21 cellular contexts compared by ENCODE assay signal in genomic region chr20:58438970-58439808, GRCh38. TPM values are rescaled to one million over a fixed set of nuclear protein-coding genes. Genes with fewer than 3 reads are reported as not detected.
DNase-seq lines count a peak whose midpoint lies in the region; ATAC-seq, FAIRE-seq and TF ChIP-seq lines count a peak whose summit lies in the region.
"Had no signal": no experiment of that assay in that cellular context is flagged by ENCODE, and none has a peak within 500 bp of the region (broad histone marks: within the 10 kb centered on the region; RNA-seq: fewer than 3 reads in every experiment).

No MANE protein-coding gene starts in this region.

- no peak overlapping the region for H2AFZ ChIP-seq in GM23338

- intact Hi-C loops in CD14-positive monocyte (cut with micrococcal nuclease) = no loop called here

- H3K9me2 ChIP-seq in GM23338 (ENCODE audit: insufficient read depth) = no peaks in the 10 kb centered on the region

- H3K27ac ChIP-seq in A549 (peak overlapping the region in 1 of 2 experiments; percentile 10; a peak in 1 of 6 replicates), GM23338 (ENCODE audit: low read depth) (peak overlapping the region; percentile 35)
- H3K27ac ChIP-seq: body of pancreas, epithelial cell of prostate, SJSA1, vagina had no signal

- peaks cover 31% of the 10 kb centered on the region; the same call in 2 of the 3 replicates for H3K36me3 Mint-ChIP-seq in GM23338 (ENCODE audit: low read depth)
- peaks cover 84% of the 10 kb centered on the region for H3K36me3 Mint-ChIP-seq in brain
- H3K36me3 Mint-ChIP-seq in nephron progenitor cell (ENCODE audit: low read depth) = peaks cover 61% of the 10 kb centered on the region
- peaks cover 62 to 78% of the 10 kb centered on the region in 2 donors for H3K36me3 Mint-ChIP-seq in CD14-positive monocyte

- FAIRE-seq in A549 (lab: Jason Lieb, UNC) = no peak

- no peak overlapping the region for H3K4me2 ChIP-seq in A549
- peak overlapping the region; percentile 8; the same call in 1 of the 2 replicates for H3K4me2 ChIP-seq in GM23338

- H4K20me1 ChIP-seq in GM23338 (replicated peaks; ENCODE audit: insufficient read depth) = no peaks in the 10 kb centered on the region; the same call in 1 of the 2 replicates

- H3K27me3 Mint-ChIP-seq in GM23338 (ENCODE audit: insufficient read depth, low read depth, poor library complexity) (peaks cover 10% of the 10 kb centered on the region), brain (no peaks in the 10 kb centered on the region), nephron progenitor cell (ENCODE audit: low read depth, poor library complexity) (no peaks in the 10 kb centered on the region), CD14-positive monocyte (ENCODE audit: low read depth in 3 of 3) (no peaks in the 10 kb centered on the region)
- H3K27me3 Mint-ChIP-seq: naive thymus-derived CD4-positive, alpha-beta T cell had no signal

- H3K4me3 Mint-ChIP-seq in GM23338 (0 out of 3 replicates have a peak overlapping the region, but pooled peaks have one; percentile 6), brain (no peak overlapping the region), nephron progenitor cell (no peak overlapping the region), CD14-positive monocyte (no peak overlapping the region)
- H3K4me3 Mint-ChIP-seq: naive thymus-derived CD4-positive, alpha-beta T cell had no signal

- no peak for TF ChIP-seq RAD21 in A549 (conservative IDR thresholded peaks at IDR 0.05 in 1 of 2, IDR thresholded peaks at IDR 0.05 in 1 of 2)

- POLR2A ChIA-PET in A549 (lab: Yijun Ruan, JAX) = no interaction called here

- TF ChIP-seq POLR2A in A549 (IDR thresholded peaks at IDR 0.05; ENCODE audit: low read length) = no peak

- TF ChIP-seq EP300 in A549 (IDR thresholded peaks at IDR 0.05) = no peak

- H3K4me1 Mint-ChIP-seq in GM23338 (peaks cover 58% of the 10 kb centered on the region), brain (peaks cover 23% of the 10 kb centered on the region), nephron progenitor cell (peaks cover 4% of the 10 kb centered on the region), CD14-positive monocyte (no peaks in the 10 kb centered on the region)

- no peak overlapping the region for H3K4me3 ChIP-seq in A549
- H3K4me3 ChIP-seq in GM23338 = no peak overlapping the region
- H3K4me3 ChIP-seq: body of pancreas, gastrocnemius medialis, SJSA1, vagina had no signal

- 0 out of 2 replicates have a peak, but pooled peaks cover 4% of the 10 kb centered on the region for H3K36me3 ChIP-seq in GM23338 (ENCODE audit: insufficient read depth)

- no peaks in the 10 kb centered on the region for H3K27me3 ChIP-seq in GM23338 (ENCODE audit: insufficient read depth)
- H3K27me3 ChIP-seq: body of pancreas, gastrocnemius medialis, vagina had no signal

- CTCF ChIA-PET in A549 (lab: Yijun Ruan, JAX) = interaction anchor here (1.1 to 3.8 kb wide), 2 partner anchors 9 to 212 kb away, joined by 3 to 19 read pairs; partner anchors contain the start of gene STX16

- H3K9me3 ChIP-seq in A549 = no peaks in the 10 kb centered on the region
- H3K9me3 ChIP-seq: body of pancreas, gastrocnemius medialis, SJSA1, vagina had no signal

- DNase-seq in A549 (ENCODE audit: low read depth in 1 of 2, low spot score in 1 of 2) (no peak), GM23338 (ENCODE audit: low spot score) (no peak), nephron progenitor cell (no peak), NCI-H345 treated with DMSO at 0.1 percent for 48 hours (lab: John Stamatoyannopoulos, UW; ENCODE audit: unreplicated experiment) (no peak), CD14-positive monocyte (ENCODE audit: low spot score) (no peak), NCI-H82 treated with DMSO at 0.1 percent for 48 hours (lab: John Stamatoyannopoulos, UW; ENCODE audit: unreplicated experiment) (no peak)
- DNase-seq: activated CD4-positive, CD25-positive, alpha-beta regulatory T cell treated with anti-CD3 and anti-CD28 coated beads, Interleukin-2, amount 50 U/mL, for 72 hours; activated naive CD4-positive, alpha-beta T cell treated with anti-CD3 and anti-CD28 coated beads, Interleukin-2, amount 50 U/mL, for 16 hours; body of pancreas; DMS 273 treated with DMSO at 0.1 percent for 48 hours; gastrocnemius medialis; Karpas-422; naive thymus-derived CD4-positive, alpha-beta T cell; NCI-H1105 treated with DMSO at 0.1 percent for 48 hours; NCI-H69; T-helper 9 cell had no signal

- TF ChIP-seq CTCF in A549 (IDR thresholded peaks at IDR 0.05) (no peak), GM23338 (conservative IDR thresholded peaks at IDR 0.05; ENCODE audit: low read depth in 2 of 2) (no peak), brain (conservative IDR thresholded peaks at IDR 0.05) (no peak), nephron progenitor cell (IDR thresholded peaks at IDR 0.05) (no peak), CD14-positive monocyte (IDR thresholded peaks at IDR 0.05) (no peak)

- H3F3A ChIP-seq in GM23338 (replicated peaks; ENCODE audit: low read depth) = no peaks in the 10 kb centered on the region

- H3K4me1 ChIP-seq in A549 (peaks cover 27% of the 10 kb centered on the region), GM23338 (ENCODE audit: insufficient read depth) (peaks cover 46% of the 10 kb centered on the region)
- H3K4me1 ChIP-seq: SJSA1 had no signal

- H3K79me2 ChIP-seq in GM23338 (replicated peaks; ENCODE audit: insufficient read depth) = peaks cover 63% of the 10 kb centered on the region

- H3K27ac Mint-ChIP-seq in GM23338 (peak overlapping the region; percentile 50; the same call in 1 of the 2 replicates), brain (peak overlapping the region in 4 of 5 experiments; percentile 28 to 72 (median 44)), nephron progenitor cell (peak overlapping the region; percentile 34), CD14-positive monocyte (peak overlapping the region in 3 of 7 donors; percentile 20 to 32 (median 28))

- H3K9me3 Mint-ChIP-seq in GM23338 (no peaks in the 10 kb centered on the region), brain (no peaks in the 10 kb centered on the region), nephron progenitor cell (no peaks in the 10 kb centered on the region), CD14-positive monocyte (no peaks in the 10 kb centered on the region)
- H3K9me3 Mint-ChIP-seq: naive thymus-derived CD4-positive, alpha-beta T cell had no signal

- ATAC-seq in A549 = no peak
- peak; percentile 67 for ATAC-seq in GM23338
- ATAC-seq in GM18517 (IDR thresholded peaks at IDR 0.05; ENCODE audit: unreplicated experiment) = no peak
- ATAC-seq: body of pancreas; naive thymus-derived CD4-positive, alpha-beta T cell had no signal

- 92% methylated on average over 5 of the region's 5 CpGs for WGBS in A549 (ENCODE audit: missing lambda C conversion rate)

TF ChIP-seq in A549, 52 proteins besides CTCF, POLR2A, EP300 and RAD21:
- no peak for TF ChIP-seq RCOR1 (IDR thresholded peaks at IDR 0.05; ENCODE audit: low read depth, low read length)
- TF ChIP-seq POLR2AphosphoS2 (conservative IDR thresholded peaks at IDR 0.05; ENCODE audit: low read length) = no peak
- no peak for TF ChIP-seq ZC3H11A (IDR thresholded peaks at IDR 0.05)
- TF ChIP-seq MAZ (IDR thresholded peaks at IDR 0.05; ENCODE audit: borderline replicate concordance, low read depth, low read length) = no peak
- peak; percentile 95 for TF ChIP-seq MAFK (IDR thresholded peaks at IDR 0.05; ENCODE audit: partially characterized antibody)
- no peak for TF ChIP-seq FOSB (CRISPR knock-in tag; IDR thresholded peaks at IDR 0.05)
- no peak for TF ChIP-seq CEBPB (IDR thresholded peaks at IDR 0.05)
- TF ChIP-seq FOXS1 (CRISPR knock-in tag; IDR thresholded peaks at IDR 0.05) = no peak
TF ChIP-seq in A549: peak in this region for 1.

TF ChIP-seq in GM23338, 12 proteins besides CTCF, POLR2A, EP300 and RAD21 (continues in another document):
- TF ChIP-seq EZH2phosphoT487 (IDR thresholded peaks at IDR 0.05; ENCODE audit: unreplicated experiment) (no peak), REST (IDR thresholded peaks at IDR 0.05; ENCODE audit: unreplicated experiment) (no peak), POLR2AphosphoS5 (IDR thresholded peaks at IDR 0.05; ENCODE audit: low read depth) (no peak), JUNB (IDR thresholded peaks at IDR 0.05; ENCODE audit: unreplicated experiment) (no peak)

RNA-seq across cellular contexts. Expression of gene VAPB, which starts 50.2 kb away (rescaled TPM):
- polyA plus RNA-seq in A549 (2011; rRNA removed) = 39.6 and 44.0 TPM in 2 replicates
- polyA plus RNA-seq in A549 (2012; cell fraction: cytosol; rRNA removed) = 22.2 and 23.4 TPM in 2 replicates
- polyA plus RNA-seq in A549 (2012; cell fraction: nucleus; rRNA removed) = 15.5 and 24.9 TPM in 2 replicates
- 43.8 to 45.8 TPM (median 45.4 TPM) in 3 replicates for polyA plus RNA-seq in A549 (2017; fragmentation: RNase III; extraction: RNeasy Plus Mini Kit Qiagen cat#74134 plus additional on column Dnase treatment)
- polyA minus RNA-seq in A549 (2011; rRNA and poly(A)+ RNA removed) = 19.3 and 21.1 TPM in 2 replicates
- total RNA-seq in GM23338 (2014; rRNA removed; shearing (Covaris generic)) = 22.9 and 24.7 TPM in 2 replicates
- 17.4 and 18.8 TPM in 2 replicates for polyA plus RNA-seq in GM23338 (2016; fragmentation: Nextera tagmentation; extraction: Ambion mirVana)
- polyA plus RNA-seq in brain (ENCODE audit: insufficient read depth, low read depth, low replicate concordance) = 93.3 TPM
- polyA plus RNA-seq in CD14-positive monocyte = 10 to 100 TPM in 1 of 2 donors, 1 to 10 TPM in 1; 8.5 to 14.3 TPM
